ENCODE assay signal across 8 cellular contexts in genomic region chr11:9575531-9576240, GRCh38. TPM values are rescaled to one million over a fixed set of nuclear protein-coding genes. Genes with fewer than 3 reads are reported as not detected.
A peak's percentile ranks its signal among the peaks of the same experiment; 100 is the strongest.
DNase-seq lines count a peak whose midpoint lies in the region; ATAC-seq and TF ChIP-seq lines count a peak whose summit lies in the region.

No MANE protein-coding gene starts in this region.

- no peaks in the 10 kb centered on the region for H3K27me3 ChIP-seq in thymus (ENCODE audit: control insufficient read depth, insufficient read depth)

- peaks cover 54% of the 10 kb centered on the region for H3K36me3 Mint-ChIP-seq in activated CD8-positive, alpha-beta memory T cell treated with anti-CD3 and anti-CD28 coated beads, Interleukin-2, amount 10 ng/mL, durations not matched to agents 7 days and 5 days
- H3K36me3 Mint-ChIP-seq in activated T-helper 2 cell treated with anti-CD3 and anti-CD28 coated beads, Interferon-gamma antibody, Interleukin-2, Interleukin-4, amounts not matched to agents 10 μg/mL and 5 μg/mL and 100 μg/mL, durations not matched to agents 14 hours and 24 hours and 36 hours (ENCODE audit: low read depth), result peaks cover 53% of the 10 kb centered on the region
- H3K36me3 Mint-ChIP-seq in immature natural killer cell, result peaks cover 0 to 3% (median under 1%) of the 10 kb centered on the region in 3 donors

- peaks cover 37% of the 10 kb centered on the region for H3K4me1 Mint-ChIP-seq in activated CD8-positive, alpha-beta memory T cell treated with anti-CD3 and anti-CD28 coated beads, Interleukin-2, amount 10 ng/mL, durations not matched to agents 7 days and 5 days
- peaks cover 37% of the 10 kb centered on the region for H3K4me1 Mint-ChIP-seq in activated T-helper 2 cell treated with anti-CD3 and anti-CD28 coated beads, Interferon-gamma antibody, Interleukin-2, Interleukin-4, amounts not matched to agents 10 μg/mL and 5 μg/mL and 100 μg/mL, durations not matched to agents 14 hours and 24 hours and 36 hours (ENCODE audit: low read depth)
- H3K4me1 Mint-ChIP-seq in immature natural killer cell, result peaks cover 48 to 53% of the 10 kb centered on the region in 2 donors

- H3K9me3 Mint-ChIP-seq in activated CD8-positive, alpha-beta memory T cell treated with anti-CD3 and anti-CD28 coated beads, Interleukin-2, amount 10 ng/mL, durations not matched to agents 7 days and 5 days (ENCODE audit: low read depth), result no peaks in the 10 kb centered on the region
- no peaks in the 10 kb centered on the region for H3K9me3 Mint-ChIP-seq in activated T-helper 2 cell treated with anti-CD3 and anti-CD28 coated beads, Interferon-gamma antibody, Interleukin-2, Interleukin-4, amounts not matched to agents 10 μg/mL and 5 μg/mL and 100 μg/mL, durations not matched to agents 14 hours and 24 hours and 36 hours
- no peaks in the 10 kb centered on the region for H3K9me3 Mint-ChIP-seq in immature natural killer cell

- no peak overlapping the region for H3K27ac ChIP-seq in thymus (ENCODE audit: low read depth)

- no peaks in the 10 kb centered on the region for H3K9me3 ChIP-seq in thymus (ENCODE audit: control insufficient read depth)

- intact Hi-C loops in activated T-helper 2 cell treated with anti-CD3 and anti-CD28 coated beads, Interferon-gamma antibody, Interleukin-2, Interleukin-4, amounts not matched to agents 10 μg/mL and 5 μg/mL and 100 μg/mL, durations not matched to agents 14 hours and 24 hours and 36 hours (cut with micrococcal nuclease), result loop anchor here (10.0 kb wide), 2 partner anchors 181 to 891 kb away; partner anchors contain the start of genes RPL27A and TRIM66

- peak overlapping the region; percentile 89 for H3K4me3 Mint-ChIP-seq in activated CD8-positive, alpha-beta memory T cell treated with anti-CD3 and anti-CD28 coated beads, Interleukin-2, amount 10 ng/mL, durations not matched to agents 7 days and 5 days
- H3K4me3 Mint-ChIP-seq in activated T-helper 2 cell treated with anti-CD3 and anti-CD28 coated beads, Interferon-gamma antibody, Interleukin-2, Interleukin-4, amounts not matched to agents 10 μg/mL and 5 μg/mL and 100 μg/mL, durations not matched to agents 14 hours and 24 hours and 36 hours (ENCODE audit: low read depth), result peak overlapping the region; percentile 91
- H3K4me3 Mint-ChIP-seq in immature natural killer cell, result peak overlapping the region; percentile 80 to 96 (median 89)

- no peaks in the 10 kb centered on the region for H3K36me3 ChIP-seq in thymus (ENCODE audit: control insufficient read depth, insufficient read depth)

- H3K27ac Mint-ChIP-seq in activated CD8-positive, alpha-beta memory T cell treated with anti-CD3 and anti-CD28 coated beads, Interleukin-2, amount 10 ng/mL, durations not matched to agents 7 days and 5 days, result peak overlapping the region; percentile 84
- H3K27ac Mint-ChIP-seq in activated T-helper 2 cell treated with anti-CD3 and anti-CD28 coated beads, Interferon-gamma antibody, Interleukin-2, Interleukin-4, amounts not matched to agents 10 μg/mL and 5 μg/mL and 100 μg/mL, durations not matched to agents 14 hours and 24 hours and 36 hours, result peak overlapping the region; percentile 69
- H3K27ac Mint-ChIP-seq in immature natural killer cell, result peak overlapping the region; percentile 65 to 94 (median 88)

- DNase-seq in activated CD8-positive, alpha-beta memory T cell treated with anti-CD3 and anti-CD28 coated beads, Interleukin-2, amount 10 ng/mL, durations not matched to agents 7 days and 5 days, result no peak
- DNase-seq in activated CD8-positive, alpha-beta memory T cell treated with anti-CD3 and anti-CD28 coated beads, Interleukin-2, amount 50 U/mL, for 4 hours, result no peak
- no peak for DNase-seq in activated T-helper 2 cell treated with anti-CD3 and anti-CD28 coated beads, Interferon-gamma antibody, Interleukin-2, Interleukin-4, amounts not matched to agents 10 μg/mL and 5 μg/mL and 100 μg/mL, durations not matched to agents 14 hours and 24 hours and 36 hours (ENCODE audit: low spot score)
- DNase-seq in immature natural killer cell (no peak), GM20000 (ENCODE audit: low spot score) (no peak)
- no peak for DNase-seq in stimulated activated CD4-positive, alpha-beta T cell treated with anti-CD3 and anti-CD28 coated beads, Interleukin-4, amount 100 ng/mL, for 1 hour

- H3K4me3 ChIP-seq in thymus (ENCODE audit: low read length), result peak overlapping the region; percentile 88

- H3K4me1 ChIP-seq in thymus (ENCODE audit: control insufficient read depth, insufficient read depth, low read length), result peaks cover 12% of the 10 kb centered on the region

- 19% methylated on average over 11 of the region's 11 CpGs for WGBS in thymus

- no peak for TF ChIP-seq CTCF in GM20000 (IDR thresholded peaks at IDR 0.05; ENCODE audit: extremely low read depth, missing control alignments)

- peaks cover 3% of the 10 kb centered on the region for H3K27me3 Mint-ChIP-seq in activated CD8-positive, alpha-beta memory T cell treated with anti-CD3 and anti-CD28 coated beads, Interleukin-2, amount 10 ng/mL, durations not matched to agents 7 days and 5 days
- H3K27me3 Mint-ChIP-seq in activated T-helper 2 cell treated with anti-CD3 and anti-CD28 coated beads, Interferon-gamma antibody, Interleukin-2, Interleukin-4, amounts not matched to agents 10 μg/mL and 5 μg/mL and 100 μg/mL, durations not matched to agents 14 hours and 24 hours and 36 hours (ENCODE audit: low read depth), result peaks cover under 1% of the 10 kb centered on the region
- peaks cover 2 to 14% (median 4%) of the 10 kb centered on the region in 3 donors for H3K27me3 Mint-ChIP-seq in immature natural killer cell (ENCODE audit: low read depth in 3 of 3)

- CTCF ChIA-PET in activated CD8-positive, alpha-beta memory T cell treated with anti-CD3 and anti-CD28 coated beads, Interleukin-2, amount 10 ng/mL, durations not matched to agents 7 days and 5 days (lab: Charles Lee), result interaction anchor here (0.9 to 7.7 kb wide), 9 partner anchors 9 to 732 kb away, joined by 3 to 78 read pairs (median 10); no protein-coding TSS in a partner anchor

- ATAC-seq in activated CD8-positive, alpha-beta memory T cell treated with anti-CD3 and anti-CD28 coated beads, Interleukin-2, amount 10 ng/mL, durations not matched to agents 7 days and 5 days, result no peak
- no peak for ATAC-seq in HG03571 (IDR thresholded peaks at IDR 0.05; ENCODE audit: unreplicated experiment)

RNA-seq across cellular contexts. Expression of gene WEE1, which starts 2.2 kb away (rescaled TPM):
- 10 to 100 TPM; 76.8 to 83.3 TPM for total RNA-seq in activated CD8-positive, alpha-beta memory T cell treated with anti-CD3 and anti-CD28 coated beads, Interleukin-2, amount 10 ng/mL, durations not matched to agents 7 days and 5 days
- 48.6 and 49.6 TPM in 2 replicates for total RNA-seq in activated T-helper 2 cell treated with anti-CD3 and anti-CD28 coated beads, Interferon-gamma antibody, Interleukin-2, Interleukin-4, amounts not matched to agents 10 μg/mL and 5 μg/mL and 100 μg/mL, durations not matched to agents 14 hours and 24 hours and 36 hours
- polyA plus RNA-seq in immature natural killer cell, result 10 to 100 TPM in 1 of 3 donors, 1 to 10 TPM in 2; 7.7 to 11.4 (median 9.9) TPM
- polyA plus RNA-seq in thymus, result 10.9 TPM
